ENCODE assay signal across 8 cellular contexts in genomic region chr9:136438909-136439549, GRCh38.
A peak's percentile ranks its signal among the peaks of the same experiment; 100 is the strongest.
DNase-seq lines count a peak whose midpoint lies in the region; ATAC-seq and TF ChIP-seq lines count a peak whose summit lies in the region.

No MANE protein-coding gene starts in this region.

- H3K9ac ChIP-seq in adipocyte (ENCODE audit: low read length): peak overlapping the region; percentile 90

- no peaks in the 10 kb centered on the region for H3K9me3 ChIP-seq in adipocyte (ENCODE audit: control insufficient read depth, low read length)

- peaks cover 25% of the 10 kb centered on the region for H3K4me1 ChIP-seq in adipocyte (ENCODE audit: control insufficient read depth, insufficient read depth, low read length)

- ATAC-seq in HG03025 (IDR thresholded peaks at IDR 0.05; ENCODE audit: low FRiP score, unreplicated experiment): peak; percentile 33
- ATAC-seq in SK-N-SH treated with all-trans-retinoic acid at 6 μM for 48 hours: peak; percentile 59

- no peaks in the 10 kb centered on the region for H3K27me3 ChIP-seq in adipocyte (replicated peaks; ENCODE audit: control insufficient read depth, insufficient read depth, low read length)

- peaks cover 37% of the 10 kb centered on the region for H3K36me3 ChIP-seq in adipocyte (ENCODE audit: control insufficient read depth, insufficient read depth, low read length, severe bottlenecking)

- H3K4me3 ChIP-seq in adipocyte (ENCODE audit: low read length): peak overlapping the region; percentile 87
- peak overlapping the region; percentile 65 for H3K4me3 ChIP-seq in iPS-11a (ENCODE audit: low read depth, low read length)

- peak; percentile 39 for DNase-seq in activated gamma-delta T cell treated with Interleukin-2 at 50 U/mL for 16 hours
- no peak for DNase-seq in activated gamma-delta T cell (lab: John Stamatoyannopoulos, UW)
- peak; percentile 59 for DNase-seq in adipocyte (ENCODE audit: low read depth)
- peak; percentile 59 for DNase-seq in stimulated activated CD4-positive, alpha-beta T cell treated with anti-CD3 and anti-CD28 coated beads, Interleukin-12 subunit alpha, Interleukin-12 subunit beta, amount 100 ng/mL, for 4 hours
- DNase-seq in pons (ENCODE audit: low spot score): no peak

TF ChIP-seq in SK-N-SH treated with all-trans-retinoic acid at 6 μM for 48 hours, 23 proteins besides CTCF, POLR2A, EP300 and RAD21:
- TF ChIP-seq ARNTL (CRISPR knock-in tag; IDR thresholded peaks at IDR 0.05; ENCODE audit: borderline replicate concordance, low read depth): no peak

Comparison
In these comparisons a context has a peak if more than half of its experiments do, and no peak if none do; other contexts are left out.
1. DNase-seq: peak in activated gamma-delta T cell treated with Interleukin-2 at 50 U/mL for 16 hours (single experiment), adipocyte (single experiment) and stimulated activated CD4-positive, alpha-beta T cell treated with anti-CD3 and anti-CD28 coated beads, Interleukin-12 subunit alpha, Interleukin-12 subunit beta, amount 100 ng/mL, for 4 hours (single experiment); none in activated gamma-delta T cell (single experiment) and pons (single experiment).